Comparison of ENCODE assay signal across 24 cellular contexts in genomic region chr2:14544247-14544646, GRCh38.
"Had no signal": no experiment of that assay in that cellular context is flagged by ENCODE, and none has a peak within 500 bp of the region (broad histone marks: within the 10 kb centered on the region; RNA-seq: fewer than 3 reads in every experiment).

No MANE protein-coding gene starts in this region.

- FAIRE-seq: endothelial cell of umbilical vein, kidney, urothelium cell line had no signal

- H3K27me3 Mint-ChIP-seq: memory B cell, type B pancreatic cell had no signal

- H3K27me3 ChIP-seq: hepatocyte, right atrium auricular region, sigmoid colon, stomach had no signal

- H3K79me2 ChIP-seq: hepatocyte had no signal

- H3K4me3 Mint-ChIP-seq: endodermal cell, memory B cell, mesothelial cell of epicardium, natural killer cell, neural crest cell, type B pancreatic cell had no signal

- H3K36me3 ChIP-seq: left ventricle myocardium inferior, lower lobe of right lung, right atrium auricular region, sigmoid colon, stomach had no signal

- H3K27ac ChIP-seq: hepatocyte, left ventricle myocardium inferior, lower lobe of right lung, right atrium auricular region, sigmoid colon, skin epidermis, stomach had no signal

- H3K4me1 Mint-ChIP-seq: endodermal cell, memory B cell, mesothelial cell of epicardium, natural killer cell had no signal

- H3K4me2 ChIP-seq: hepatocyte had no signal

- DNase-seq: effector CD4-positive, alpha-beta T cell; endodermal cell; erythroblast; foreskin melanocyte; head of caudate nucleus; kidney; left cardiac atrium; left ventricle myocardium inferior; lower lobe of right lung; natural killer cell; posterior cingulate gyrus; sigmoid colon; stimulated activated naive CD4-positive, alpha-beta T cell; stomach; substantia nigra had no signal

- H3K4me3 ChIP-seq: hepatocyte, left ventricle myocardium inferior, lower lobe of right lung, right atrium auricular region, sigmoid colon, skin epidermis, stomach had no signal

- H3K9me3 Mint-ChIP-seq: endodermal cell, type B pancreatic cell had no signal

- H3K4me1 ChIP-seq: left ventricle myocardium inferior, lower lobe of right lung, right atrium auricular region had no signal

- H2AFZ ChIP-seq: hepatocyte had no signal

- H3K36me3 Mint-ChIP-seq: memory B cell, mesothelial cell of epicardium, natural killer cell, type B pancreatic cell had no signal

- H3K27ac Mint-ChIP-seq: endodermal cell, memory B cell, mesothelial cell of epicardium, natural killer cell, type B pancreatic cell had no signal

- ATAC-seq: left cardiac atrium, lower lobe of right lung, natural killer cell had no signal

- H3K9me3 ChIP-seq: lower lobe of right lung, right atrium auricular region, sigmoid colon, stomach had no signal
